In the genomic region with DNA sequence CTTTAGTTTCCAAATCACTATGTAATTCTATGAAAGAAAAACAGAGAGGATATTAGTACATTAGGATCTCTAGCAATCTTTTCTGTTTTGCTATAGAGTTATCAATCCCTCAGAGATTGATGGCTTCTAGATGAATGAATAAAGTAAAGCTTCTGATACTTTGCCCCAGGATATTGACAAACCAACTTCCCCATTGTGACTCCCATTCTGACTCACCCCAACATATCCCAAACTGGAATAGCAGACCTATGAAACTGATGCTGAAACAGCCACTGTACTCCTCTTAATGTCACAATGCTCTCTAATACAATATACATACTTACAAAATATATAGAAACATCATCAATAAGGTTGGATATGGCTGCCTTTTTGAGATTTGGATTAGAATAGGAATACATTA, we compare ENCODE assay signal across 17 cellular contexts.
"Had no signal": no experiment of that assay in that cellular context is flagged by ENCODE, and none has a peak within 500 bp of the region (broad histone marks: within the 10 kb centered on the region; RNA-seq: fewer than 3 reads in every experiment).

No MANE protein-coding gene starts in this region.

- H3K36me3 ChIP-seq: brain microvascular endothelial cell, heart right ventricle, left ventricle myocardium inferior, upper lobe of right lung had no signal

- H3K4me3 Mint-ChIP-seq: activated CD8-positive, alpha-beta memory T cell treated with anti-CD3 and anti-CD28 coated beads, Interleukin-2, amount 10 ng/mL, durations not matched to agents 7 days and 5 days; activated naive CD8-positive, alpha-beta T cell treated with anti-CD3 and anti-CD28 coated beads for 36 hours; activated T-cell treated with anti-CD3 and anti-CD28 coated beads, Interleukin-2, amount 50 U/mL, for 4 hours; endodermal cell; nephron; stimulated activated naive CD8-positive, alpha-beta T cell treated with anti-CD3 and anti-CD28 coated beads, Interleukin-15, Interleukin-2, amounts not matched to agents 100 ng/mL and 50 ng/mL, for 24 hours had no signal

- DNase-seq: activated CD4-positive, alpha-beta T cell treated with anti-CD3 and anti-CD28 coated beads, Interleukin-2, amount 50 U/mL, for 4 hours; activated CD4-positive, CD25-positive, alpha-beta regulatory T cell treated with anti-CD3 and anti-CD28 coated beads, Interleukin-2, amount 50 U/mL, for 72 hours; activated CD8-positive, alpha-beta memory T cell treated with anti-CD3 and anti-CD28 coated beads, Interleukin-2, amount 10 ng/mL, durations not matched to agents 7 days and 5 days; activated gamma-delta T cell; activated naive CD8-positive, alpha-beta T cell treated with anti-CD3 and anti-CD28 coated beads for 36 hours; activated T-cell treated with anti-CD3 and anti-CD28 coated beads, Interleukin-2, amount 50 U/mL, for 4 hours; brain microvascular endothelial cell; endodermal cell; heart right ventricle; islet precursor cell; left ventricle myocardium inferior; mesenchymal stem cell; stimulated activated CD4-positive, alpha-beta T cell treated with anti-CD3 and anti-CD28 coated beads, Interleukin-4, amount 100 ng/mL, for 1 hour; upper lobe of right lung had no signal

- H3K27ac Mint-ChIP-seq: activated CD8-positive, alpha-beta memory T cell treated with anti-CD3 and anti-CD28 coated beads, Interleukin-2, amount 10 ng/mL, durations not matched to agents 7 days and 5 days; activated naive CD8-positive, alpha-beta T cell treated with anti-CD3 and anti-CD28 coated beads for 36 hours; endodermal cell; nephron; stimulated activated naive CD8-positive, alpha-beta T cell treated with anti-CD3 and anti-CD28 coated beads, Interleukin-15, Interleukin-2, amounts not matched to agents 100 ng/mL and 50 ng/mL, for 24 hours had no signal

- H3K27ac ChIP-seq: brain microvascular endothelial cell, heart right ventricle, left ventricle myocardium inferior, upper lobe of right lung had no signal

- H3K4me1 Mint-ChIP-seq: activated naive CD8-positive, alpha-beta T cell treated with anti-CD3 and anti-CD28 coated beads for 36 hours; nephron had no signal

- H3K27me3 ChIP-seq: brain microvascular endothelial cell, heart right ventricle, upper lobe of right lung had no signal

- H3K36me3 Mint-ChIP-seq: activated CD8-positive, alpha-beta memory T cell treated with anti-CD3 and anti-CD28 coated beads, Interleukin-2, amount 10 ng/mL, durations not matched to agents 7 days and 5 days; activated naive CD8-positive, alpha-beta T cell treated with anti-CD3 and anti-CD28 coated beads for 36 hours had no signal

- ATAC-seq: activated CD8-positive, alpha-beta memory T cell treated with anti-CD3 and anti-CD28 coated beads, Interleukin-2, amount 10 ng/mL, durations not matched to agents 7 days and 5 days; activated T-cell treated with anti-CD3 and anti-CD28 coated beads, Interleukin-2, amount 50 U/mL, for 4 hours; esophagus mucosa; heart right ventricle; upper lobe of right lung had no signal

- H3K27me3 Mint-ChIP-seq: activated naive CD8-positive, alpha-beta T cell treated with anti-CD3 and anti-CD28 coated beads for 36 hours; stimulated activated naive CD8-positive, alpha-beta T cell treated with anti-CD3 and anti-CD28 coated beads, Interleukin-15, Interleukin-2, amounts not matched to agents 100 ng/mL and 50 ng/mL, for 24 hours had no signal

- H3K9me3 ChIP-seq: heart right ventricle, left ventricle myocardium inferior, upper lobe of right lung had no signal

- H3K4me1 ChIP-seq: left ventricle myocardium inferior, upper lobe of right lung had no signal

- H3K4me3 ChIP-seq: heart right ventricle, left ventricle myocardium inferior, upper lobe of right lung had no signal

- H3K9me3 Mint-ChIP-seq: activated naive CD8-positive, alpha-beta T cell treated with anti-CD3 and anti-CD28 coated beads for 36 hours; activated T-cell treated with anti-CD3 and anti-CD28 coated beads, Interleukin-2, amount 50 U/mL, for 4 hours; endodermal cell; nephron; stimulated activated naive CD8-positive, alpha-beta T cell treated with anti-CD3 and anti-CD28 coated beads, Interleukin-15, Interleukin-2, amounts not matched to agents 100 ng/mL and 50 ng/mL, for 24 hours had no signal
